In the genomic region with DNA sequence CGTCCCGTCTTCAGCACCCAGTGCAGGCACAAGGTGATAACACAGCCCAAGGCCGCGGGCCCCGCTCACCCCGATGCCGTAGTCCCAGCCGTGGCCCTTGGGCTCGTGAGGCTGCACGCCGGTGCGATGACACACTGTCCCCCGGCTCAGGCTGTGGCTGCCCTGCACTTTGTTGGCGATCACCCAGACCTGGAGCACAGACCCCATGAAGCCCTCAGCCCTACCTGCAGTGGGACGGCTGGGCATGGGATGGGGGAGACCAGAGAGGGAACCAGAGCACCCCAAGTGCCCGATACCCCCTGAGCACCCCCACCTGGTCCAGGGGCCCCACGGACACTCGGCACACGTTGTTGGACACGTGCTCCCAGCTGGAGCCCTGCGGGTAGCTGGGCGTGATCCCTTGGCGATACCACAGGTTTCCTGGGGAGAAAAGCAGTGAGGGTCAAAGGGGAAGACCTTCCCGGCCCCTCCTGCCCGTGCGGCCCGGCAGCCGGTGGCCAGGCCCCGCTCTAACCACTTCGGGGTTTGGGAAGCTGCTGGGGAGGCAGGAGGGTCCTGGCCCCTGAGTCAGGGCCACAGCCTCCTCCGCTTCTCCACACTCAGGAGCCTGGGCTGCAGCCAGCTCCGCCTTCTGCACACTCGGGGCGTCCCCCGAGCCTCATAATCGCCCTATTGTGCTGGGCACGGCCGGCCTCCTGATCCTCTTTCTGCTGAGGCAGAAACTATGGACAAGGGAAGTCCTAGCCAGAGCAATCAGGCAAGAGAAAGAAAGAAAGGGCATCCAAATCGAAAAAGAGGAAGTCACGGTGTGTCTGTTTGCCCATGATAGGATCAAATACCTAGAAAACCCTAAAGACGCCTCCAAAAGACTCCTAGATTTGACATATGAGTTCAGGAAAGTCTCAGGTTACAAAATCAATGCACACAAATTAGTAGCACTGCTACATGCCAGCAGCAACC, we compare ENCODE assay signal across 10 cellular contexts. TPM values are rescaled to one million over a fixed set of nuclear protein-coding genes. Genes with fewer than 3 reads are reported as not detected.
A peak's percentile ranks its signal among the peaks of the same experiment; 100 is the strongest.
DNase-seq lines count a peak whose midpoint lies in the region; ATAC-seq and TF ChIP-seq lines count a peak whose summit lies in the region.
"Had no signal": no experiment of that assay in that cellular context is flagged by ENCODE, and none has a peak within 500 bp of the region (broad histone marks: within the 10 kb centered on the region; RNA-seq: fewer than 3 reads in every experiment).

No MANE protein-coding gene starts in this region.

- POLR2A ChIA-PET in CD4-positive, alpha-beta memory T cell (lab: Charles Lee; ENCODE audit: partially characterized antibody) = no interaction called here

- no peak for DNase-seq in CD4-positive, alpha-beta memory T cell
- DNase-seq in NB4 (ENCODE audit: low read depth) (peak; percentile 84), anterior cingulate cortex (lab: John Stamatoyannopoulos, UW) (peak in 50 of 58 donors; percentile 11 to 85 (median 58)), mucosa of descending colon (peak in 2 of 3 donors; percentile 21 to 57), NCI-H1694 treated with DMSO at 0.1 percent for 48 hours (lab: John Stamatoyannopoulos, UW) (no peak)
- DNase-seq in stimulated activated naive CD4-positive, alpha-beta T cell (lab: John Stamatoyannopoulos, UW) = no peak
- no peak for DNase-seq in activated CD4-positive, alpha-beta T cell treated with anti-CD3 and anti-CD28 coated beads for 4 hours
- DNase-seq in activated CD4-positive, alpha-beta T cell treated with anti-CD3 and anti-CD28 coated beads, Interleukin-2, amount 10 ng/mL, durations not matched to agents 24 days and 14 days = no peak
- DNase-seq: activated CD4-positive, alpha-beta T cell treated with anti-CD3 and anti-CD28 coated beads, Interleukin-2, amount 50 U/mL, for 48 hours had no signal

- H3K27ac ChIP-seq in CD4-positive, alpha-beta memory T cell (ENCODE audit: low read depth, low read length) = no peak overlapping the region

- CTCF ChIA-PET in CD4-positive, alpha-beta memory T cell (lab: Charles Lee; ENCODE audit: partially characterized antibody) = no interaction called here

- no peak for ATAC-seq in mucosa of descending colon

- no peaks in the 10 kb centered on the region for H3K36me3 ChIP-seq in CD4-positive, alpha-beta memory T cell (ENCODE audit: insufficient read depth, low read length)
- H3K36me3 ChIP-seq in mucosa of descending colon (ENCODE audit: low read depth) = no peaks in the 10 kb centered on the region

- no peak for TF ChIP-seq POLR2A in NB4 (IDR thresholded peaks at IDR 0.05; ENCODE audit: extremely low read depth, insufficient read length)

- TF ChIP-seq CTCF in NB4 (IDR thresholded peaks at IDR 0.05; ENCODE audit: low read depth, low read length) (no peak), mucosa of descending colon (IDR thresholded peaks at IDR 0.05) (no peak)

- intact Hi-C loops in CD4-positive, alpha-beta memory T cell (cut with micrococcal nuclease) = no loop called here
- intact Hi-C loops in mucosa of descending colon (cut with DNase I, micrococcal nuclease) = no loop called here
- intact Hi-C loops in activated CD4-positive, alpha-beta T cell treated with anti-CD3 and anti-CD28 coated beads, Interleukin-2, amount 10 ng/mL, durations not matched to agents 24 days and 14 days (cut with micrococcal nuclease) = no loop called here

- no peak overlapping the region for H3K4me3 Mint-ChIP-seq in CD4-positive, alpha-beta memory T cell
- no peak overlapping the region for H3K4me3 Mint-ChIP-seq in activated CD4-positive, alpha-beta T cell treated with anti-CD3 and anti-CD28 coated beads, Interleukin-2, amount 10 ng/mL, durations not matched to agents 24 days and 14 days

- H3K27me3 ChIP-seq in CD4-positive, alpha-beta memory T cell (ENCODE audit: insufficient read depth, low read length) = no peaks in the 10 kb centered on the region

- no peaks in the 10 kb centered on the region for H3K9me3 ChIP-seq in CD4-positive, alpha-beta memory T cell (ENCODE audit: control insufficient read depth in 1 of 2, low read length in 2 of 2)
- H3K9me3 ChIP-seq in mucosa of descending colon = no peaks in the 10 kb centered on the region

- no peaks in the 10 kb centered on the region for H3K9me3 Mint-ChIP-seq in CD4-positive, alpha-beta memory T cell
- no peaks in the 10 kb centered on the region for H3K9me3 Mint-ChIP-seq in activated CD4-positive, alpha-beta T cell treated with anti-CD3 and anti-CD28 coated beads, Interleukin-2, amount 10 ng/mL, durations not matched to agents 24 days and 14 days

- peak overlapping the region in 6 of 7 donors; percentile 13 to 73 (median 44) for H3K27ac Mint-ChIP-seq in CD4-positive, alpha-beta memory T cell
- no peak overlapping the region for H3K27ac Mint-ChIP-seq in activated CD4-positive, alpha-beta T cell treated with anti-CD3 and anti-CD28 coated beads, Interleukin-2, amount 10 ng/mL, durations not matched to agents 24 days and 14 days

- no peaks in the 10 kb centered on the region for H3K27me3 Mint-ChIP-seq in CD4-positive, alpha-beta memory T cell
- H3K27me3 Mint-ChIP-seq in activated CD4-positive, alpha-beta T cell treated with anti-CD3 and anti-CD28 coated beads, Interleukin-2, amount 10 ng/mL, durations not matched to agents 24 days and 14 days = no peaks in the 10 kb centered on the region

- no peaks in the 10 kb centered on the region for H3K4me1 ChIP-seq in CD4-positive, alpha-beta memory T cell (ENCODE audit: insufficient read depth, low read length)
- no peaks in the 10 kb centered on the region for H3K4me1 ChIP-seq in mucosa of descending colon (ENCODE audit: low read depth)

- peaks cover 13 to 14% (median 14%) of the 10 kb centered on the region in 4 donors for H3K4me1 Mint-ChIP-seq in CD4-positive, alpha-beta memory T cell
- H3K4me1 Mint-ChIP-seq in activated CD4-positive, alpha-beta T cell treated with anti-CD3 and anti-CD28 coated beads, Interleukin-2, amount 10 ng/mL, durations not matched to agents 24 days and 14 days = peaks cover 8% of the 10 kb centered on the region

- peaks cover 14 to 28% of the 10 kb centered on the region in 2 donors for H3K36me3 Mint-ChIP-seq in CD4-positive, alpha-beta memory T cell
- H3K36me3 Mint-ChIP-seq in activated CD4-positive, alpha-beta T cell treated with anti-CD3 and anti-CD28 coated beads, Interleukin-2, amount 10 ng/mL, durations not matched to agents 24 days and 14 days (ENCODE audit: low read depth) = peaks cover 20% of the 10 kb centered on the region

- no peak overlapping the region for H3K4me3 ChIP-seq in CD4-positive, alpha-beta memory T cell (ENCODE audit: low read length in 2 of 2)
- no peak overlapping the region for H3K4me3 ChIP-seq in NB4 (ENCODE audit: low read depth, low read length)
- no peak overlapping the region for H3K4me3 ChIP-seq in mucosa of descending colon

RNA-seq across cellular contexts. Expression of gene BHLHA15, which starts 6.7 kb away (rescaled TPM):
- total RNA-seq in CD4-positive, alpha-beta memory T cell = not detected
- polyA plus RNA-seq in CD4-positive, alpha-beta memory T cell = not detected
- 1 to 10 TPM in 2 of 3 donors, not detected in 1; 1.3 to 2.8 TPM for total RNA-seq in mucosa of descending colon
- total RNA-seq in activated CD4-positive, alpha-beta T cell treated with anti-CD3 and anti-CD28 coated beads, Interleukin-2, amount 10 ng/mL, durations not matched to agents 24 days and 14 days = 0.40 and 0.72 TPM in 2 replicates
- total RNA-seq: M059J had no signal

RNA-seq across cellular contexts. Expression of gene TECPR1, which starts 34.1 kb away (rescaled TPM):
- total RNA-seq in CD4-positive, alpha-beta memory T cell = 100 to 1,000 TPM; 140 to 147 TPM
- polyA plus RNA-seq in CD4-positive, alpha-beta memory T cell = 10 to 100 TPM; 17.3 to 31.7 TPM
- total RNA-seq in mucosa of descending colon = 10 to 100 TPM; 37.0 to 50.5 (median 45.5) TPM
- total RNA-seq in activated CD4-positive, alpha-beta T cell treated with anti-CD3 and anti-CD28 coated beads, Interleukin-2, amount 10 ng/mL, durations not matched to agents 24 days and 14 days = 43.1 and 47.8 TPM in 2 replicates

Comparison
In these comparisons a context has a peak if more than half of its experiments do, and no peak if none do; other contexts are left out.
1. DNase-seq: peak in NB4 (single experiment), anterior cingulate cortex (50 of 58) and mucosa of descending colon (2 of 3); none in CD4-positive, alpha-beta memory T cell (0 of 5), stimulated activated naive CD4-positive, alpha-beta T cell (0 of 6), activated CD4-positive, alpha-beta T cell treated with anti-CD3 and anti-CD28 coated beads for 4 hours (0 of 2), activated CD4-positive, alpha-beta T cell treated with anti-CD3 and anti-CD28 coated beads, Interleukin-2, amount 10 ng/mL, durations not matched to agents 24 days and 14 days (single experiment) and NCI-H1694 treated with DMSO at 0.1 percent for 48 hours (single experiment).